Comparison of ENCODE assay signal across 19 cellular contexts in genomic region chr3:128319741-128320141, GRCh38.
A peak's percentile ranks its signal among the peaks of the same experiment; 100 is the strongest.
DNase-seq lines count a peak whose midpoint lies in the region; ATAC-seq and TF ChIP-seq lines count a peak whose summit lies in the region.
"Had no signal": no experiment of that assay in that cellular context is flagged by ENCODE, and none has a peak within 500 bp of the region (broad histone marks: within the 10 kb centered on the region; RNA-seq: fewer than 3 reads in every experiment).

No MANE protein-coding gene starts in this region.

- no peaks in the 10 kb centered on the region for H4K20me1 ChIP-seq in neural progenitor cell (ENCODE audit: low read depth)

- intact Hi-C loops in gastrocnemius medialis (cut with DNase I; ENCODE audit: low total_unique reads) = loop anchor here (10.0 kb wide), 1 partner anchor 225 kb away; no protein-coding TSS in a partner anchor

- H3K27me3 Mint-ChIP-seq in activated T-cell treated with anti-CD3 and anti-CD28 coated beads, Interleukin-2, amount 50 U/mL, for 24 hours = no peaks in the 10 kb centered on the region
- no peaks in the 10 kb centered on the region for H3K27me3 Mint-ChIP-seq in activated T-cell treated with anti-CD3 and anti-CD28 coated beads, Interleukin-2, amount 50 U/mL, for 72 hours (ENCODE audit: low read depth)
- H3K27me3 Mint-ChIP-seq in endodermal cell (ENCODE audit: insufficient read depth) (no peaks in the 10 kb centered on the region), neural progenitor cell (ENCODE audit: insufficient read depth, low read depth) (no peaks in the 10 kb centered on the region)
- H3K27me3 Mint-ChIP-seq: brain, memory B cell had no signal

- peaks cover 70% of the 10 kb centered on the region for H3K4me1 Mint-ChIP-seq in activated T-cell treated with anti-CD3 and anti-CD28 coated beads, Interleukin-2, amount 50 U/mL, for 24 hours (ENCODE audit: low read depth)
- peaks cover 31% of the 10 kb centered on the region for H3K4me1 Mint-ChIP-seq in activated T-cell treated with anti-CD3 and anti-CD28 coated beads, Interleukin-2, amount 50 U/mL, for 72 hours (ENCODE audit: low read depth)
- H3K4me1 Mint-ChIP-seq in endodermal cell (no peaks in the 10 kb centered on the region), neural progenitor cell (peaks cover 37% of the 10 kb centered on the region)
- H3K4me1 Mint-ChIP-seq: memory B cell had no signal

- H3K9me3 Mint-ChIP-seq in activated T-cell treated with anti-CD3 and anti-CD28 coated beads, Interleukin-2, amount 50 U/mL, for 24 hours = no peaks in the 10 kb centered on the region
- no peaks in the 10 kb centered on the region for H3K9me3 Mint-ChIP-seq in activated T-cell treated with anti-CD3 and anti-CD28 coated beads, Interleukin-2, amount 50 U/mL, for 72 hours
- H3K9me3 Mint-ChIP-seq in endodermal cell (no peaks in the 10 kb centered on the region), neural progenitor cell (no peaks in the 10 kb centered on the region)
- H3K9me3 Mint-ChIP-seq: activated naive CD4-positive, alpha-beta T cell treated with anti-CD3 and anti-CD28 coated beads for 36 hours; brain; memory B cell had no signal

- TF ChIP-seq CTCF in endodermal cell (conservative IDR thresholded peaks at IDR 0.05) (no peak), gastrocnemius medialis (IDR thresholded peaks at IDR 0.05 in 4 of 5, conservative IDR thresholded peaks at IDR 0.05 in 1 of 5) (no peak), neural progenitor cell (IDR thresholded peaks at IDR 0.05) (no peak)

- in situ Hi-C loops in gastrocnemius medialis (cut with MboI; ENCODE audit: low sequenced_read_pairs in 4 of 4) = loop anchor here in 1 of 4 donors (10.0 kb wide), 1 partner anchor 145 kb away; no protein-coding TSS in a partner anchor

- H3K4me3 ChIP-seq in endodermal cell (ENCODE audit: low read length) (no peak overlapping the region), gastrocnemius medialis (no peak overlapping the region), neural progenitor cell (no peak overlapping the region)

- no peak for ATAC-seq in activated T-cell treated with anti-CD3 and anti-CD28 coated beads, Interleukin-2, amount 50 U/mL, for 72 hours (replicated peaks in 1 of 2)
- ATAC-seq in gastrocnemius medialis (peak; percentile 81 to 83), HG02798 (IDR thresholded peaks at IDR 0.05; ENCODE audit: poor library complexity, unreplicated experiment) (no peak)
- ATAC-seq: esophagus mucosa, sciatic nerve had no signal

- TF ChIP-seq POLR2A in gastrocnemius medialis (IDR thresholded peaks at IDR 0.05) = no peak

- peak; percentile 22 for DNase-seq in activated T-cell treated with anti-CD3 and anti-CD28 coated beads, Interleukin-2, amount 50 U/mL, for 24 hours
- no peak for DNase-seq in activated T-cell treated with anti-CD3 and anti-CD28 coated beads, Interleukin-2, amount 50 U/mL, for 72 hours
- DNase-seq in NCI-H2029 (lab: John Stamatoyannopoulos, UW) (peak; percentile 90), endodermal cell (peak; percentile 34), gastrocnemius medialis (peak; percentile 50 to 74), OCI-M2 (lab: John Stamatoyannopoulos, UW; ENCODE audit: unreplicated experiment) (no peak), neural progenitor cell (ENCODE audit: low spot score) (no peak)
- DNase-seq: activated naive CD4-positive, alpha-beta T cell treated with anti-CD3 and anti-CD28 coated beads for 36 hours; Caco-2; GF-D8; NCI-H2171; stimulated activated CD4-positive, alpha-beta T cell treated with anti-CD3 and anti-CD28 coated beads, Interleukin-2, amount 100 ng/mL, for 48 hours; substantia nigra had no signal

- peaks cover 29% of the 10 kb centered on the region for H3K36me3 Mint-ChIP-seq in activated T-cell treated with anti-CD3 and anti-CD28 coated beads, Interleukin-2, amount 50 U/mL, for 24 hours (ENCODE audit: low read depth)
- no peaks in the 10 kb centered on the region for H3K36me3 Mint-ChIP-seq in activated T-cell treated with anti-CD3 and anti-CD28 coated beads, Interleukin-2, amount 50 U/mL, for 72 hours (ENCODE audit: insufficient read depth in 2 of 2)
- H3K36me3 Mint-ChIP-seq in endodermal cell (ENCODE audit: low read depth) = no peaks in the 10 kb centered on the region
- no peaks in the 10 kb centered on the region for H3K36me3 Mint-ChIP-seq in neural progenitor cell
- H3K36me3 Mint-ChIP-seq: brain had no signal

- WGBS in endodermal cell (ENCODE audit: insufficient coverage in 1 of 2, insufficient read length in 1 of 2), 2 experiments = 94 to 95% methylated on average over 6 of the region's 6 CpGs

- H3K9ac ChIP-seq in endodermal cell (ENCODE audit: extremely low read depth, low read length, poor library complexity, severe bottlenecking) = no peak overlapping the region
- H3K9ac ChIP-seq in neural progenitor cell = no peak overlapping the region

- no peak overlapping the region for H2AFZ ChIP-seq in neural progenitor cell (replicated peaks)

- no peaks in the 10 kb centered on the region for H3K79me2 ChIP-seq in neural progenitor cell (ENCODE audit: low read depth)

- H3K27ac Mint-ChIP-seq in activated T-cell treated with anti-CD3 and anti-CD28 coated beads, Interleukin-2, amount 50 U/mL, for 24 hours = no peak overlapping the region
- no peak overlapping the region for H3K27ac Mint-ChIP-seq in activated T-cell treated with anti-CD3 and anti-CD28 coated beads, Interleukin-2, amount 50 U/mL, for 72 hours
- H3K27ac Mint-ChIP-seq in endodermal cell = no peak overlapping the region
- H3K27ac Mint-ChIP-seq in neural progenitor cell = no peak overlapping the region
- H3K27ac Mint-ChIP-seq: activated naive CD4-positive, alpha-beta T cell treated with anti-CD3 and anti-CD28 coated beads for 36 hours; memory B cell had no signal

- H3K9me3 ChIP-seq in endodermal cell (ENCODE audit: control insufficient read depth, low read length) = no peaks in the 10 kb centered on the region
- no peaks in the 10 kb centered on the region for H3K9me3 ChIP-seq in gastrocnemius medialis
- H3K9me3 ChIP-seq in neural progenitor cell (ENCODE audit: low read depth) = no peaks in the 10 kb centered on the region
- H3K9me3 ChIP-seq: Caco-2, neutrophil had no signal

- H3K4me3 Mint-ChIP-seq in activated T-cell treated with anti-CD3 and anti-CD28 coated beads, Interleukin-2, amount 50 U/mL, for 24 hours = no peak overlapping the region
- H3K4me3 Mint-ChIP-seq in activated T-cell treated with anti-CD3 and anti-CD28 coated beads, Interleukin-2, amount 50 U/mL, for 72 hours = no peak overlapping the region
- no peak overlapping the region for H3K4me3 Mint-ChIP-seq in endodermal cell
- H3K4me3 Mint-ChIP-seq in neural progenitor cell = no peak overlapping the region
- H3K4me3 Mint-ChIP-seq: activated naive CD4-positive, alpha-beta T cell treated with anti-CD3 and anti-CD28 coated beads for 36 hours; brain; memory B cell had no signal

- H3K4me1 ChIP-seq in endodermal cell (ENCODE audit: control insufficient read depth, insufficient read depth, low read length) (peaks cover 3% of the 10 kb centered on the region), gastrocnemius medialis (peaks cover 7 to 21% of the 10 kb centered on the region in 2 donors), neural progenitor cell (peaks cover 5% of the 10 kb centered on the region)

- H3F3A ChIP-seq in neural progenitor cell (ENCODE audit: low read depth) = no peaks in the 10 kb centered on the region

- H3K27ac ChIP-seq in endodermal cell (ENCODE audit: low read depth, low read length) = no peak overlapping the region
- peak overlapping the region in 3 of 4 donors; percentile 54 to 72 (median 64) for H3K27ac ChIP-seq in gastrocnemius medialis
- H3K27ac ChIP-seq in neural progenitor cell = no peak overlapping the region
- H3K27ac ChIP-seq: neutrophil had no signal

- H3K36me3 ChIP-seq in endodermal cell (ENCODE audit: control insufficient read depth, insufficient read depth, low read length) (no peaks in the 10 kb centered on the region), gastrocnemius medialis (no peaks in the 10 kb centered on the region), neural progenitor cell (no peaks in the 10 kb centered on the region)

- no peak overlapping the region for H3K4me2 ChIP-seq in neural progenitor cell

- H3K27me3 ChIP-seq in endodermal cell (ENCODE audit: control insufficient read depth, insufficient read depth, low read length, poor library complexity, severe bottlenecking) = no peaks in the 10 kb centered on the region
- H3K27me3 ChIP-seq in gastrocnemius medialis = no peaks in the 10 kb centered on the region
- no peaks in the 10 kb centered on the region for H3K27me3 ChIP-seq in neural progenitor cell
- H3K27me3 ChIP-seq: neutrophil had no signal

Comparison
In these comparisons a context has a peak if more than half of its experiments do, and no peak if none do; other contexts are left out.
1. DNase-seq: peak in activated T-cell treated with anti-CD3 and anti-CD28 coated beads, Interleukin-2, amount 50 U/mL, for 24 hours (single experiment), NCI-H2029 (single experiment), endodermal cell (single experiment) and gastrocnemius medialis (2 of 2); none in activated T-cell treated with anti-CD3 and anti-CD28 coated beads, Interleukin-2, amount 50 U/mL, for 72 hours (0 of 2), OCI-M2 (single experiment) and neural progenitor cell (single experiment).
2. ATAC-seq: peak in gastrocnemius medialis (2 of 2); none in activated T-cell treated with anti-CD3 and anti-CD28 coated beads, Interleukin-2, amount 50 U/mL, for 72 hours (0 of 2) and HG02798 (single experiment).
3. H3K27ac ChIP-seq: peak in gastrocnemius medialis (3 of 4); none in endodermal cell (single experiment) and neural progenitor cell (single experiment).